Comparison of ENCODE assay signal across 9 cellular contexts in genomic region chr9:14768561-14769234, GRCh38. TPM values are rescaled to one million over a fixed set of nuclear protein-coding genes. Genes with fewer than 3 reads are reported as not detected.
A peak's percentile ranks its signal among the peaks of the same experiment; 100 is the strongest.
DNase-seq lines count a peak whose midpoint lies in the region; ATAC-seq and TF ChIP-seq lines count a peak whose summit lies in the region.
"Had no signal": no experiment of that assay in that cellular context is flagged by ENCODE, and none has a peak within 500 bp of the region (broad histone marks: within the 10 kb centered on the region; RNA-seq: fewer than 3 reads in every experiment).

No MANE protein-coding gene starts in this region.

- ATAC-seq in HG02623 (IDR thresholded peaks at IDR 0.05; ENCODE audit: unreplicated experiment) (peak; percentile 51), left lung (peak; percentile 84)

- no peak for TF ChIP-seq POLR2A in vagina (IDR thresholded peaks at IDR 0.05)

- intact Hi-C loops in left lung (cut with DNase I), result no loop called here
- intact Hi-C loops in vagina (cut with DNase I), result loop anchor here (10.0 kb wide), 1 partner anchor 154 kb away; no protein-coding TSS in a partner anchor

- H3K4me3 ChIP-seq in left lung (no peak overlapping the region), vagina (no peak overlapping the region)

- TF ChIP-seq CTCF in left lung (IDR thresholded peaks at IDR 0.05) (peak; percentile 57 to 64), vagina (IDR thresholded peaks at IDR 0.05) (peak; percentile 51 to 65 (median 56))

- H3K27ac ChIP-seq in left lung (no peak overlapping the region), vagina (no peak overlapping the region)

- H3K27me3 ChIP-seq in left lung, result no peaks in the 10 kb centered on the region
- H3K27me3 ChIP-seq in vagina, result no peaks in the 10 kb centered on the region

- H3K4me1 ChIP-seq in left lung (no peaks in the 10 kb centered on the region), vagina (no peaks in the 10 kb centered on the region)

- peak; percentile 48 for DNase-seq in DMS153 treated with DMSO at 0.1 percent for 48 hours (lab: John Stamatoyannopoulos, UW; ENCODE audit: unreplicated experiment)
- DNase-seq in NCI-H748 treated with DMSO at 0.1 percent for 48 hours (lab: John Stamatoyannopoulos, UW), result peak; percentile 67
- peak; percentile 80 for DNase-seq in cerebellar cortex (ENCODE audit: low spot score)
- DNase-seq in left lung, result no peak
- no peak for DNase-seq in vagina (ENCODE audit: extremely low spot score in 2 of 2)
- DNase-seq in T-helper 9 cell, result no peak
- DNase-seq in effector CD4-positive, alpha-beta T cell, result no peak

- H3K36me3 ChIP-seq in left lung (no peaks in the 10 kb centered on the region), vagina (no peaks in the 10 kb centered on the region)

- H3K9me3 ChIP-seq in left lung (no peaks in the 10 kb centered on the region), vagina (no peaks in the 10 kb centered on the region)

RNA-seq across cellular contexts. Expression of gene CER1, which starts 46.2 kb away (rescaled TPM):
- total RNA-seq in left lung (not detected), vagina (not detected)
- total RNA-seq: T-helper 2 cell treated with Interferon-gamma antibody and Interleukin-4, amounts not matched to agents 100 ng/mL and 5 ng/mL, for 36 hours had no signal

Comparison
In these comparisons a context has a peak if more than half of its experiments do, and no peak if none do; other contexts are left out.
1. DNase-seq: peak in DMS153 treated with DMSO at 0.1 percent for 48 hours (single experiment), NCI-H748 treated with DMSO at 0.1 percent for 48 hours (single experiment) and cerebellar cortex (single experiment); none in left lung (0 of 2), vagina (0 of 2), T-helper 9 cell (single experiment) and effector CD4-positive, alpha-beta T cell (single experiment).